In the genomic region with DNA sequence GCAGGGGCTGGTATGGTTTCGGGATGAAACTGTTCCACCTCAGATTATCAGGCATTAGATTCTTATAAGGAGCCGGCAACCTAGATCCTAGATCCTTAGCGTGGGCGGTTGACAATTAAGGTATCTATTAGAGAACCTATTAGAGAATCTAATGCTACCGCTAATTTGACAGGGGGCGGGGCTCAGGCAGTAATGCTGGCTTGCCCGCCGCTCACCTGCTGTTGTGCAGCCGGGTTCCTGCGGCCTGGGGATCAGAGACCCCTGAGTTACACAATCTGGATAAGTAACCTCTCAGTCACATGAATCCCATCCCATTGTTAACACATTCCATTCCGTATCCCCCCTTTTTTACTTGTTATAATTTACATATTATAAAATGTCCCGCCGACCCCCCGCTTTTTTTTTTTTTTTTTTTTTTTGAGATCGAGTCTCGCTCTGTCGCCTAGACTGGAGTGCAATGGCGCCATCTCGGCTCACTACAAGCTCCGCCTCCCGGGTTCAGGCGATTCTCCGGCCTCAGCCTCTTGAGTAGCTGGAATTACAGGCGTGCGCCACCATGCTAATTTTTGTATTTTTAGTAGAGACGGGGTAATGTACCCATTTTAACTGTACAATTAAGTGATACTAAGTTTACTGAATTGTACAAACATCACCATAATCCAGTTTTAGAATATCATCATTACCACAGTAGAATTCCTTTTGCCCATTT, we compare ENCODE assay signal across 1 cellular context.
TF ChIP-seq lines count a peak whose summit lies in the region.

No MANE protein-coding gene starts in this region.

TF ChIP-seq in SK-N-SH treated with all-trans-retinoic acid at 6 μM for 48 hours, 23 proteins besides CTCF, POLR2A, EP300 and RAD21 (continued from another document):
- TF ChIP-seq ZNF565 (CRISPR knock-in tag; conservative IDR thresholded peaks at IDR 0.05; ENCODE audit: low read depth) (no peak), TCF4 (CRISPR knock-in tag; IDR thresholded peaks at IDR 0.05; ENCODE audit: borderline replicate concordance) (no peak), ZFP30 (CRISPR knock-in tag; IDR thresholded peaks at IDR 0.05) (no peak), SNAI2 (CRISPR knock-in tag; IDR thresholded peaks at IDR 0.05) (no peak), ESRRG (CRISPR knock-in tag; IDR thresholded peaks at IDR 0.05) (no peak), ISL1 (CRISPR knock-in tag; IDR thresholded peaks at IDR 0.05) (no peak)
